8 cellular contexts compared by ENCODE assay signal in the genomic region with DNA sequence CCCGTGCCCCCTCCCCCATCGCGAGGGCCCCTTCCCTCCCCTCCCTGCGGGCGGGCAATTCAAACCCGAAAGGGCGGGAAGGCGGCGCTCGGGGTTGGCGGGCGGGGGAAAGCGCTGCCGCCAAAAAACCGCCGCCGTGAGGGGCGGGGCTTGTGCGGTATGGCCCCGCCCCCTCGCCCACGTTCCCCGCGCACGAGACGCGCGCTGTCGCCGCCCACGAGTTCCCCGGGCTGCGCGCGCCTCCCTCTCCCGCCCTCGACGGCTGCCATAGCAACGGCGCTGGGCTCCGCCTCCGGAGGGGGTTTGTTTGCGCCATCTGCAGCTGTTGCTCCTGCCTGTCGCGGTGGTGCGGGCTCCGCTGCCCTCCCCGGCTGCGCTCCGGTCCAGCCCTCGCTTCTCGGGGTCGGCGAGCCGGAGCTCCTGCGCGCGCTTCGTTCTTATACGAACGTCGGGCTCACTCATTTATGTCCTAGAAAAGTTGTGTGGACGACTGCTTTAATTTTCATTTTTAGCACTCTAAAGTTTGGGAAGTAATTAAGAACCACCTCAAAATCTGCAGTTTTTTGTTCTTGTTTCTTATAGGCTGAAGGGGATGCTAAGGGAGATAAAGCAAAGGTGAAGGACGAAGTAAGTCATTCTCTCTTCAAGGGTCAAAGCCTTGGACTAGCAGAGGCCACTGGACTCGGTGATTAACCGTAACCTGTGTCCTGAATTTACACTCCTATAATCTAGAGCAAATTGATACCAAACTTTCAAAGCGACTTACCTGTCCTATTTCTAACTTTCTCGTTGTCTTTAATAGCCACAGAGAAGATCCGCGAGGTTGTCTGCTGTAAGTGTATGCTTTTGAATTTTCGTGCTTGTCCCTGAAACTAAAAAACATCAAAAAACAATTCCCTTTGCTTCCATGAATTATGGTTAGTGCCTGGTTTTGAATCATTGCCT. TPM values are rescaled to one million over a fixed set of nuclear protein-coding genes. Genes with fewer than 3 reads are reported as not detected.
A peak's percentile ranks its signal among the peaks of the same experiment; 100 is the strongest.
DNase-seq lines count a peak whose midpoint lies in the region; ATAC-seq, FAIRE-seq and TF ChIP-seq lines count a peak whose summit lies in the region.

No MANE protein-coding gene starts in this region.

- TF ChIP-seq EP300 in HepG2 (IDR thresholded peaks at IDR 0.05; ENCODE audit: low read depth in 2 of 2, low read length in 2 of 2), result peak in 1 of 2 experiments; percentile 16; a peak in 1 of 4 replicates
- TF ChIP-seq EP300 in HepG2 (CRISPR knock-in tag; IDR thresholded peaks at IDR 0.05; ENCODE audit: borderline replicate concordance), result no peak

- POLR2A ChIA-PET in HepG2 (lab: Yijun Ruan, JAX), result interaction anchor here (0.8 to 3.1 kb wide), 3 partner anchors 8 to 41 kb away, joined by 4 to 29 read pairs (median 9); a partner anchor contains a TSS

- CTCF ChIA-PET in HepG2 (lab: Yijun Ruan, JAX; ENCODE audit: low intra/inter-chr PET ratio, low total read pairs), result no interaction called here

- H4K20me1 ChIP-seq in BLaER1 treated with 17β-estradiol and CSF1 and Interleukin-3, amounts not matched to agents 10 nM and 100 nM, result peaks cover 32 to 76% (median 54%) of the 10 kb centered on the region in 11 experiments; a peak in 21 of 22 replicates
- H4K20me1 ChIP-seq in HepG2 (ENCODE audit: insufficient read depth, low read length), result peaks cover 12% of the 10 kb centered on the region

- H3K27me3 ChIP-seq in BLaER1 treated with 17β-estradiol and CSF1 and Interleukin-3, amounts not matched to agents 10 nM and 100 nM, result no peaks in the 10 kb centered on the region
- H3K27me3 ChIP-seq in HepG2 (ENCODE audit: control insufficient read depth in 1 of 2, insufficient read depth in 2 of 2, low read length in 2 of 2), result no peaks in the 10 kb centered on the region; a peak in 1 of 5 replicates

- peak overlapping the region; percentile 80 to 98 (median 92) for H3K4me2 ChIP-seq in BLaER1 treated with 17β-estradiol and CSF1 and Interleukin-3, amounts not matched to agents 10 nM and 100 nM
- peak overlapping the region; percentile 84 for H3K4me2 ChIP-seq in HepG2 (ENCODE audit: low read depth, low read length)

- H2AFZ ChIP-seq in HepG2 (ENCODE audit: low read length), result no peak overlapping the region

- no peak for TF ChIP-seq CTCF in HepG2 (CRISPR knock-in tag; IDR thresholded peaks at IDR 0.05)

- TF ChIP-seq POLR2A in HepG2 (IDR thresholded peaks at IDR 0.05; ENCODE audit: insufficient read depth in 1 of 2, low read depth in 2 of 2, low read length in 2 of 2), result peak in 1 of 2 experiments; percentile 12; a peak in 2 of 4 replicates

- peak; percentile 34 for TF ChIP-seq RAD21 in HepG2 (CRISPR knock-in tag; IDR thresholded peaks at IDR 0.05)

- peak; percentile 72 for FAIRE-seq in HepG2 (lab: Jason Lieb, UNC)

- H3K79me2 ChIP-seq in HepG2 (ENCODE audit: insufficient read depth, low read length), result peaks cover 18% of the 10 kb centered on the region

- H3K36me3 ChIP-seq in BLaER1 treated with 17β-estradiol and CSF1 and Interleukin-3, amounts not matched to agents 10 nM and 100 nM, result peaks cover 53 to 67% (median 61%) of the 10 kb centered on the region in 11 experiments
- H3K36me3 ChIP-seq in HepG2 (replicated peaks in 1 of 2; ENCODE audit: control insufficient read depth in 1 of 2, insufficient read depth in 2 of 2, low read length in 2 of 2), result peaks cover 3 to 49% of the 10 kb centered on the region in 2 experiments

- peak overlapping the region; percentile 86 for H3K4me3 Mint-ChIP-seq in dendritic cell treated with granulocyte-macrophage colony-stimulating factor and Interleukin-4, amounts not matched to agents 40 ng/mL and 50 ng/mL, for 4 days

- WGBS in HepG2 (ENCODE audit: low lambda C conversion rate), result 18% methylated on average over 21 of the region's 71 CpGs

- H3K27me3 Mint-ChIP-seq in dendritic cell treated with granulocyte-macrophage colony-stimulating factor and Interleukin-4, amounts not matched to agents 40 ng/mL and 50 ng/mL, for 4 days, result no peaks in the 10 kb centered on the region

- no peaks in the 10 kb centered on the region for H3K9me3 ChIP-seq in BLaER1 treated with 17β-estradiol and CSF1 and Interleukin-3, amounts not matched to agents 10 nM and 100 nM (replicated peaks in 1 of 11)
- no peaks in the 10 kb centered on the region for H3K9me3 ChIP-seq in HepG2 (ENCODE audit: low read length)

- intact Hi-C loops in dendritic cell treated with granulocyte-macrophage colony-stimulating factor and Interleukin-4, amounts not matched to agents 40 ng/mL and 50 ng/mL, for 4 days (cut with micrococcal nuclease), result loop anchor here (2.0 kb wide), 1 partner anchor 28 kb away; no protein-coding TSS in a partner anchor
- intact Hi-C loops in HepG2 (cut with micrococcal nuclease; ENCODE audit: unreplicated experiment), result no loop called here

- H3K4me3 ChIP-seq in BLaER1 treated with 17β-estradiol and CSF1 and Interleukin-3, amounts not matched to agents 10 nM and 100 nM, result peak overlapping the region; percentile 89 to 97 (median 93)
- peak overlapping the region; percentile 78 to 86 (median 85) for H3K4me3 ChIP-seq in HepG2 (replicated peaks in 1 of 3; ENCODE audit: insufficient read depth in 1 of 3, low read depth in 2 of 3, low read length in 3 of 3)

- peaks cover 41% of the 10 kb centered on the region for H3K4me1 Mint-ChIP-seq in dendritic cell treated with granulocyte-macrophage colony-stimulating factor and Interleukin-4, amounts not matched to agents 40 ng/mL and 50 ng/mL, for 4 days (ENCODE audit: low read depth)

- peaks cover 42 to 68% (median 45%) of the 10 kb centered on the region in 10 experiments for H3K4me1 ChIP-seq in BLaER1 treated with 17β-estradiol and CSF1 and Interleukin-3, amounts not matched to agents 10 nM and 100 nM
- peaks cover 31% of the 10 kb centered on the region for H3K4me1 ChIP-seq in HepG2 (ENCODE audit: insufficient read depth, low read length)

- in situ Hi-C loops in HepG2 (cut with HindIII; ENCODE audit: extremely low pct_ligation_motif_present, low pct_unique_long_range_greater_than_20kb), result no loop called here

- H3K27ac ChIP-seq in BLaER1 treated with 17β-estradiol and CSF1 and Interleukin-3, amounts not matched to agents 10 nM and 100 nM, result peak overlapping the region; percentile 99 to 100 (median 100); a peak in 21 of 22 replicates
- peak overlapping the region; percentile 100 for H3K27ac ChIP-seq in HepG2 (ENCODE audit: extremely low read length, insufficient read depth, low read length)

- peak overlapping the region; percentile 94 for H3K27ac Mint-ChIP-seq in dendritic cell treated with granulocyte-macrophage colony-stimulating factor and Interleukin-4, amounts not matched to agents 40 ng/mL and 50 ng/mL, for 4 days

- BruUV-seq in HepG2 (replicated peaks; lab: Mats Ljungman, UMichigan), result TSS peak; percentile 56

- DNase-seq in NCI-H774 (lab: John Stamatoyannopoulos, UW) (peak; percentile 81), HepG2 (ENCODE audit: low spot score) (peak; percentile 85)
- peak; percentile 95 for DNase-seq in activated CD4-positive, alpha-beta T cell treated with anti-CD3 and anti-CD28 coated beads, Interleukin-2, amount 50 U/mL, for 48 hours
- DNase-seq in stimulated activated CD4-positive, alpha-beta T cell treated with anti-CD3 and anti-CD28 coated beads, Interleukin-2, amount 100 ng/mL, for 24 hours, result peak; percentile 94 to 96

- H3K9ac ChIP-seq in BLaER1 treated with 17β-estradiol and CSF1 and Interleukin-3, amounts not matched to agents 10 nM and 100 nM, result peak overlapping the region; percentile 99 to 100 (median 100)
- H3K9ac ChIP-seq in HepG2 (ENCODE audit: insufficient read depth, low read depth, low read length), result peak overlapping the region; percentile 99

- ATAC-seq in GM19397 (IDR thresholded peaks at IDR 0.05; ENCODE audit: unreplicated experiment) (peak; percentile 69), HG03521 (IDR thresholded peaks at IDR 0.05; ENCODE audit: unreplicated experiment) (peak; percentile 76), HepG2 (peak; percentile 72)

- H3K36me3 Mint-ChIP-seq in dendritic cell treated with granulocyte-macrophage colony-stimulating factor and Interleukin-4, amounts not matched to agents 40 ng/mL and 50 ng/mL, for 4 days (ENCODE audit: low read depth), result peaks cover 69% of the 10 kb centered on the region

- no peaks in the 10 kb centered on the region for H3K9me3 Mint-ChIP-seq in dendritic cell treated with granulocyte-macrophage colony-stimulating factor and Interleukin-4, amounts not matched to agents 40 ng/mL and 50 ng/mL, for 4 days

RNA-seq across cellular contexts. Expression of a gene that starts 0.9 kb away (rescaled TPM):
- total RNA-seq in HepG2 (2016; rRNA removed; fragmentation: Illumina TruSeq; extraction: Trizol), result 343 and 366 TPM in 2 replicates
- total RNA-seq in HepG2 (2016; cell fraction: cytosol; rRNA removed; fragmentation: Illumina TruSeq; extraction: Trizol; ENCODE audit: low read depth), result 106 and 134 TPM in 2 replicates
- 330 and 394 TPM in 2 replicates for total RNA-seq in HepG2 (2016; cell fraction: insoluble cytoplasmic fraction; rRNA removed; fragmentation: Illumina TruSeq; extraction: Trizol)
- total RNA-seq in HepG2 (2016; cell fraction: membrane; rRNA removed; fragmentation: Illumina TruSeq; extraction: Trizol), result 252 and 289 TPM in 2 replicates
- 211 and 250 TPM in 2 replicates for total RNA-seq in HepG2 (2016; cell fraction: nucleus; rRNA removed; fragmentation: Illumina TruSeq; extraction: Trizol)
- polyA plus RNA-seq in HepG2 (2011; rRNA removed), result 40.5 and 63.4 TPM in 2 replicates
- 39.3 and 41.3 TPM in 2 replicates for polyA plus RNA-seq in HepG2 (2011; cell fraction: cytosol; rRNA removed)
- polyA plus RNA-seq in HepG2 (2011; cell fraction: nucleus; rRNA removed), result 64.0 and 72.1 TPM in 2 replicates
- 76.3 and 137 TPM in 2 replicates for polyA plus RNA-seq in HepG2 (2012)
- polyA plus RNA-seq in HepG2 (2016; cell fraction: cytosol; fragmentation: Illumina TruSeq; extraction: Trizol; ENCODE audit: low read depth), result 124 and 165 TPM in 2 replicates
- 554 and 565 TPM in 2 replicates for polyA plus RNA-seq in HepG2 (2016; cell fraction: insoluble cytoplasmic fraction; fragmentation: Illumina TruSeq; extraction: Trizol; ENCODE audit: low read depth)
- 241 and 288 TPM in 2 replicates for polyA plus RNA-seq in HepG2 (2016; cell fraction: membrane; fragmentation: Illumina TruSeq; extraction: Trizol; ENCODE audit: low read depth)
- polyA plus RNA-seq in HepG2 (2016; cell fraction: nucleus; fragmentation: Illumina TruSeq; extraction: Trizol; ENCODE audit: insufficient read depth, low read depth), result 428 and 433 TPM in 2 replicates
- 13.9 and 49.7 TPM in 2 replicates for polyA minus RNA-seq in HepG2 (2011; rRNA and poly(A)+ RNA removed; ENCODE audit: low replicate concordance)
- polyA minus RNA-seq in HepG2 (2011; cell fraction: cytosol; rRNA and poly(A)+ RNA removed), result 13.2 and 16.1 TPM in 2 replicates
- polyA minus RNA-seq in HepG2 (2011; cell fraction: nucleus; rRNA and poly(A)+ RNA removed), result 61.7 and 80.5 TPM in 2 replicates

RNA-seq across cellular contexts. Expression of a gene that starts 41.1 kb away (rescaled TPM):
- 26.5 and 28.3 TPM in 2 replicates for total RNA-seq in HepG2 (2016; rRNA removed; fragmentation: Illumina TruSeq; extraction: Trizol)
- 7.6 and 8.2 TPM in 2 replicates for total RNA-seq in HepG2 (2016; cell fraction: cytosol; rRNA removed; fragmentation: Illumina TruSeq; extraction: Trizol; ENCODE audit: low read depth)
- 25.2 and 29.1 TPM in 2 replicates for total RNA-seq in HepG2 (2016; cell fraction: insoluble cytoplasmic fraction; rRNA removed; fragmentation: Illumina TruSeq; extraction: Trizol)
- total RNA-seq in HepG2 (2016; cell fraction: membrane; rRNA removed; fragmentation: Illumina TruSeq; extraction: Trizol), result 8.7 and 10.1 TPM in 2 replicates
- total RNA-seq in HepG2 (2016; cell fraction: nucleus; rRNA removed; fragmentation: Illumina TruSeq; extraction: Trizol), result 24.6 and 27.6 TPM in 2 replicates
- polyA plus RNA-seq in HepG2 (2011; rRNA removed), result 18.3 and 18.9 TPM in 2 replicates
- 16.7 and 17.2 TPM in 2 replicates for polyA plus RNA-seq in HepG2 (2011; cell fraction: cytosol; rRNA removed)
- 34.7 and 40.5 TPM in 2 replicates for polyA plus RNA-seq in HepG2 (2011; cell fraction: nucleus; rRNA removed)
- 15.5 and 18.2 TPM in 2 replicates for polyA plus RNA-seq in HepG2 (2012)
- 2.9 TPM in 2 replicates for polyA plus RNA-seq in HepG2 (2016; cell fraction: cytosol; fragmentation: Illumina TruSeq; extraction: Trizol; ENCODE audit: low read depth)
- polyA plus RNA-seq in HepG2 (2016; cell fraction: insoluble cytoplasmic fraction; fragmentation: Illumina TruSeq; extraction: Trizol; ENCODE audit: low read depth), result 21.6 and 26.2 TPM in 2 replicates
- 5.2 and 5.5 TPM in 2 replicates for polyA plus RNA-seq in HepG2 (2016; cell fraction: membrane; fragmentation: Illumina TruSeq; extraction: Trizol; ENCODE audit: low read depth)
- 36.9 and 42.9 TPM in 2 replicates for polyA plus RNA-seq in HepG2 (2016; cell fraction: nucleus; fragmentation: Illumina TruSeq; extraction: Trizol; ENCODE audit: insufficient read depth, low read depth)
- polyA minus RNA-seq in HepG2 (2011; rRNA and poly(A)+ RNA removed; ENCODE audit: low replicate concordance), result 29.3 and 39.0 TPM in 2 replicates
- polyA minus RNA-seq in HepG2 (2011; cell fraction: cytosol; rRNA and poly(A)+ RNA removed), result 9.5 and 12.6 TPM in 2 replicates
- 49.0 and 50.6 TPM in 2 replicates for polyA minus RNA-seq in HepG2 (2011; cell fraction: nucleus; rRNA and poly(A)+ RNA removed)

RNA-seq across cellular contexts. Expression of a gene that starts 56.4 kb away (rescaled TPM):
- total RNA-seq in HepG2 (2016; rRNA removed; fragmentation: Illumina TruSeq; extraction: Trizol), result 24.0 and 24.2 TPM in 2 replicates
- total RNA-seq in HepG2 (2016; cell fraction: cytosol; rRNA removed; fragmentation: Illumina TruSeq; extraction: Trizol; ENCODE audit: low read depth), result 6.4 and 8.1 TPM in 2 replicates
- 23.3 and 24.8 TPM in 2 replicates for total RNA-seq in HepG2 (2016; cell fraction: insoluble cytoplasmic fraction; rRNA removed; fragmentation: Illumina TruSeq; extraction: Trizol)
- 14.4 and 16.8 TPM in 2 replicates for total RNA-seq in HepG2 (2016; cell fraction: membrane; rRNA removed; fragmentation: Illumina TruSeq; extraction: Trizol)
- 17.9 and 19.0 TPM in 2 replicates for total RNA-seq in HepG2 (2016; cell fraction: nucleus; rRNA removed; fragmentation: Illumina TruSeq; extraction: Trizol)
- 19.6 and 22.1 TPM in 2 replicates for polyA plus RNA-seq in HepG2 (2011; rRNA removed)
- 15.0 and 20.1 TPM in 2 replicates for polyA plus RNA-seq in HepG2 (2011; cell fraction: cytosol; rRNA removed)
- 28.9 and 37.3 TPM in 2 replicates for polyA plus RNA-seq in HepG2 (2011; cell fraction: nucleus; rRNA removed)
- 14.7 and 15.4 TPM in 2 replicates for polyA plus RNA-seq in HepG2 (2012)
- polyA plus RNA-seq in HepG2 (2016; cell fraction: cytosol; fragmentation: Illumina TruSeq; extraction: Trizol; ENCODE audit: low read depth), result 4.1 and 4.3 TPM in 2 replicates
- 20.9 and 24.6 TPM in 2 replicates for polyA plus RNA-seq in HepG2 (2016; cell fraction: insoluble cytoplasmic fraction; fragmentation: Illumina TruSeq; extraction: Trizol; ENCODE audit: low read depth)
- polyA plus RNA-seq in HepG2 (2016; cell fraction: membrane; fragmentation: Illumina TruSeq; extraction: Trizol; ENCODE audit: low read depth), result 10.2 and 12.6 TPM in 2 replicates
- 28.1 and 28.2 TPM in 2 replicates for polyA plus RNA-seq in HepG2 (2016; cell fraction: nucleus; fragmentation: Illumina TruSeq; extraction: Trizol; ENCODE audit: insufficient read depth, low read depth)
- 43.2 and 122 TPM in 2 replicates for polyA minus RNA-seq in HepG2 (2011; rRNA and poly(A)+ RNA removed; ENCODE audit: low replicate concordance)
- polyA minus RNA-seq in HepG2 (2011; cell fraction: cytosol; rRNA and poly(A)+ RNA removed), result 22.6 TPM in 2 replicates
- polyA minus RNA-seq in HepG2 (2011; cell fraction: nucleus; rRNA and poly(A)+ RNA removed), result 18.8 and 26.6 TPM in 2 replicates

Comparison
In these comparisons a context has a peak if more than half of its experiments do, and no peak if none do; other contexts are left out.
1. Peak in every context shown above with its lines: DNase-seq, ATAC-seq, H3K4me3 ChIP-seq and H3K27ac ChIP-seq.